ENCODE assay signal across 1 cellular context in genomic region chr1:59013276-59013927, GRCh38.
TF ChIP-seq lines count a peak whose summit lies in the region.

No MANE protein-coding gene starts in this region.

TF ChIP-seq in HEK293, 187 proteins besides CTCF, POLR2A, EP300 and RAD21 (continued from another document and continues in another):
- TF ChIP-seq ZBTB11 (tag by site-specific recombination; conservative IDR thresholded peaks at IDR 0.05; ENCODE audit: low read depth), result no peak
- peak; percentile 95 for TF ChIP-seq ZNF600 (tag by site-specific recombination; IDR thresholded peaks at IDR 0.05)
- peak; percentile 51; the same call in 1 of the 2 replicates for TF ChIP-seq ZNF843 (tag by site-specific recombination; IDR thresholded peaks at IDR 0.05)
- peak; percentile 75 for TF ChIP-seq FEZF1 (tag by site-specific recombination; IDR thresholded peaks at IDR 0.05)
- TF ChIP-seq GLIS1 (tag by site-specific recombination; IDR thresholded peaks at IDR 0.05), result peak; percentile 56
- TF ChIP-seq ZNF549 (tag by site-specific recombination; IDR thresholded peaks at IDR 0.05), result no peak
- no peak for TF ChIP-seq SALL2 (tag by site-specific recombination; IDR thresholded peaks at IDR 0.05; ENCODE audit: borderline replicate concordance)
- TF ChIP-seq PRDM6 (tag by site-specific recombination; IDR thresholded peaks at IDR 0.05), result peak; percentile 92; the same call in 1 of the 2 replicates
- TF ChIP-seq ZNF184 (tag by site-specific recombination; IDR thresholded peaks at IDR 0.05), result no peak
- TF ChIP-seq ZBTB6 (tag by site-specific recombination; IDR thresholded peaks at IDR 0.05), result no peak
- TF ChIP-seq ZNF114 (tag by site-specific recombination; IDR thresholded peaks at IDR 0.05), result no peak
- TF ChIP-seq SCRT1 (tag by site-specific recombination; IDR thresholded peaks at IDR 0.05; ENCODE audit: borderline replicate concordance), result no peak
- TF ChIP-seq ZNF639 (tag by site-specific recombination; IDR thresholded peaks at IDR 0.05), result no peak
- no peak for TF ChIP-seq ZNF704 (tag by site-specific recombination; IDR thresholded peaks at IDR 0.05)
- TF ChIP-seq ZNF629 (tag by site-specific recombination; IDR thresholded peaks at IDR 0.05), result no peak
- TF ChIP-seq ZBTB48 (tag by site-specific recombination; IDR thresholded peaks at IDR 0.05), result no peak
- no peak for TF ChIP-seq ZNF426 (tag by site-specific recombination; IDR thresholded peaks at IDR 0.05)
- no peak for TF ChIP-seq HOXA7 (CRISPR knock-in tag; IDR thresholded peaks at IDR 0.05; ENCODE audit: borderline replicate concordance)
- no peak for TF ChIP-seq ZNF19 (tag by site-specific recombination; IDR thresholded peaks at IDR 0.05; ENCODE audit: low read depth)
- peak; percentile 6; the same call in 1 of the 2 replicates for TF ChIP-seq ZIC2 (tag by site-specific recombination; IDR thresholded peaks at IDR 0.05)
- no peak for TF ChIP-seq ZSCAN23 (tag by site-specific recombination; IDR thresholded peaks at IDR 0.05)
- TF ChIP-seq TCF7L2 (IDR thresholded peaks at IDR 0.05; ENCODE audit: borderline replicate concordance, low read depth, low read length), result no peak
- no peak for TF ChIP-seq ZNF157 (tag by site-specific recombination; IDR thresholded peaks at IDR 0.05)
- no peak for TF ChIP-seq ZNF175 (tag by site-specific recombination; IDR thresholded peaks at IDR 0.05)
- no peak; the same call in 1 of the 2 replicates for TF ChIP-seq MZF1 (tag by site-specific recombination; IDR thresholded peaks at IDR 0.05; ENCODE audit: borderline replicate concordance)
- no peak for TF ChIP-seq ZNF121 (tag by site-specific recombination; IDR thresholded peaks at IDR 0.05)
- no peak for TF ChIP-seq ZNF830 (tag by site-specific recombination; IDR thresholded peaks at IDR 0.05; ENCODE audit: low read depth)
- no peak for TF ChIP-seq ZNF362 (tag by site-specific recombination; IDR thresholded peaks at IDR 0.05)
- no peak for TF ChIP-seq ZNF621 (tag by site-specific recombination; IDR thresholded peaks at IDR 0.05)
- TF ChIP-seq ZNF280D (tag by site-specific recombination; IDR thresholded peaks at IDR 0.05), result no peak
- TF ChIP-seq PRDM1 (tag by site-specific recombination; IDR thresholded peaks at IDR 0.05), result peak; percentile 53
- no peak for TF ChIP-seq TSHZ1 (tag by site-specific recombination; IDR thresholded peaks at IDR 0.05; ENCODE audit: borderline replicate concordance)
- no peak for TF ChIP-seq ZNF529 (tag by site-specific recombination; IDR thresholded peaks at IDR 0.05; ENCODE audit: insufficient replicate concordance)
- no peak for TF ChIP-seq ZNF776 (tag by site-specific recombination; IDR thresholded peaks at IDR 0.05; ENCODE audit: borderline replicate concordance)
- TF ChIP-seq HOXD13 (CRISPR knock-in tag; IDR thresholded peaks at IDR 0.05; ENCODE audit: borderline replicate concordance), result peak; percentile 54; the same call in 1 of the 2 replicates
- TF ChIP-seq KLF7 (tag by site-specific recombination; IDR thresholded peaks at IDR 0.05; ENCODE audit: borderline replicate concordance), result no peak
- no peak for TF ChIP-seq SP2 (tag by site-specific recombination; IDR thresholded peaks at IDR 0.05)
- no peak for TF ChIP-seq ZBTB20 (tag by site-specific recombination; IDR thresholded peaks at IDR 0.05)
- no peak for TF ChIP-seq ZEB2 (tag by site-specific recombination; IDR thresholded peaks at IDR 0.05)
- TF ChIP-seq ZNF837 (tag by site-specific recombination; IDR thresholded peaks at IDR 0.05), result no peak
- TF ChIP-seq IKZF3 (tag by site-specific recombination; IDR thresholded peaks at IDR 0.05), result no peak
- TF ChIP-seq ZNF248 (tag by site-specific recombination; IDR thresholded peaks at IDR 0.05), result no peak
- TF ChIP-seq ZNF610 (tag by site-specific recombination; IDR thresholded peaks at IDR 0.05; ENCODE audit: borderline replicate concordance), result peak; percentile 11; the same call in 1 of the 2 replicates
- TF ChIP-seq ZNF488 (tag by site-specific recombination; IDR thresholded peaks at IDR 0.05), result no peak
- TF ChIP-seq INSM2 (tag by site-specific recombination; IDR thresholded peaks at IDR 0.05), result peak; percentile 96
- TF ChIP-seq ZNF530 (tag by site-specific recombination; IDR thresholded peaks at IDR 0.05; ENCODE audit: low read depth), result no peak
